ENCODE assay signal across 1 cellular context in the genomic region with DNA sequence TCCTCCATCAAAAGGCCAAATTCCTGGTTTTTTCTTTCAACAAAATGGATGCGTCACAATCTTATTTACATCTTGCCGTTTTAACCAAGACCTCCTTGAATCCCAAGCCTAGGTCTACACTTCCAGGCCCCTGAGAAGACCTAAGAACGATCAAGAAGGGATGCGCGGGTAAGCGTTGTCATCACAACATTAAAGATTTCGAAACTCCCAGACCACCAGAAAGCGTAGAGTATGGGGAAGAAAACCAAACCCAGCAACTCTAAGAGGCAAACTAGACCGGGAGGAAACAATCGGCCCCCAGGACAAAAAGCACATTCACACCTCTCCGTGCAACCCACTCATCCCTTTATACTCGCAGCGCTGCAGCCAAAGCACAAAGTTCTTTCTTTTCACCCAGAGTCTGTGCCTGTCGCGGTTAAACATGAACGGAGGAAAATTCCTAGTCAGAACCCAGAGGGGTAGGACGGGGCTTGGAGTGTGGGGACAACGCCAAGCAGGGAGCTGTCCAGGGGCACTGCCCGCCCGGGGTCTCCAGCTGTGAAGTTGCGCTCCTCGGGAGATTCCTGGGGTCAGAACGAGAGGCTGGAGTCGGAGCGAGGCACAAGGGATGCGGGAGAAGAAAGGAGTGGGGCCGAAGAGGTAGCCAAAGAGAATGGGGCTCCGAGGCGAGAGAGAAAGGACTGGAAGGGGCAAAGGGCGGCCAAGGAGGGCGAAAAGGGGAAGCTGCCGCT.
TF ChIP-seq lines count a peak whose summit lies in the region.

No MANE protein-coding gene starts in this region.

TF ChIP-seq in HepG2, 621 proteins besides CTCF, POLR2A, EP300 and RAD21 (continues in another document):
- TF ChIP-seq ZNF331 (CRISPR knock-in tag; IDR thresholded peaks at IDR 0.05) (peak; percentile 45; the same call in 1 of the 2 replicates), ZNF572 (CRISPR knock-in tag; IDR thresholded peaks at IDR 0.05) (peak; percentile 87), RXRB (CRISPR knock-in tag; IDR thresholded peaks at IDR 0.05; ENCODE audit: borderline replicate concordance) (0 out of 2 replicates have a peak, but pooled peaks have one; percentile 10), ZNF713 (CRISPR knock-in tag; IDR thresholded peaks at IDR 0.05) (no peak), NCOR1 (IDR thresholded peaks at IDR 0.05; ENCODE audit: borderline replicate concordance, low read length) (no peak), ZNF264 (CRISPR knock-in tag; IDR thresholded peaks at IDR 0.05) (no peak), ZNF383 (CRISPR knock-in tag; IDR thresholded peaks at IDR 0.05; ENCODE audit: borderline replicate concordance) (no peak), SRY (CRISPR knock-in tag; IDR thresholded peaks at IDR 0.05) (peak; percentile 50; the same call in 1 of the 2 replicates), NFYB (CRISPR knock-in tag; IDR thresholded peaks at IDR 0.05) (no peak), RBM22 (optimal IDR thresholded peaks at IDR 0.05; ENCODE audit: low read length) (peak; percentile 73), ARNT2 (CRISPR knock-in tag; IDR thresholded peaks at IDR 0.05; ENCODE audit: low read depth) (no peak; the same call in none of the 2 replicates), ZNF775 (CRISPR knock-in tag; IDR thresholded peaks at IDR 0.05; ENCODE audit: borderline replicate concordance) (peak; percentile 74; the same call in 1 of the 2 replicates), ZNF780A (CRISPR knock-in tag; IDR thresholded peaks at IDR 0.05) (peak; percentile 53; the same call in 1 of the 2 replicates), CCAR2 (optimal IDR thresholded peaks at IDR 0.05; ENCODE audit: low read depth, low read length) (no peak), MED13 (CRISPR knock-in tag; IDR thresholded peaks at IDR 0.05) (0 out of 2 replicates have a peak, but pooled peaks have one; percentile 11), KDM1A (CRISPR knock-in tag; IDR thresholded peaks at IDR 0.05) (no peak), PHF21A (CRISPR knock-in tag; IDR thresholded peaks at IDR 0.05) (0 out of 2 replicates have a peak, but pooled peaks have one; percentile 43), DPF2 (CRISPR knock-in tag; IDR thresholded peaks at IDR 0.05; ENCODE audit: borderline replicate concordance, low read depth) (no peak), ZNF883 (CRISPR knock-in tag; IDR thresholded peaks at IDR 0.05; ENCODE audit: not compliant biosample characterization) (no peak), KDM5B (CRISPR knock-in tag; IDR thresholded peaks at IDR 0.05; ENCODE audit: borderline replicate concordance) (peak; percentile 46), ZNF619 (CRISPR knock-in tag; IDR thresholded peaks at IDR 0.05) (peak; percentile 77; the same call in 1 of the 2 replicates), ZNF33A (CRISPR knock-in tag; IDR thresholded peaks at IDR 0.05; ENCODE audit: borderline replicate concordance) (0 out of 2 replicates have a peak, but pooled peaks have one; percentile 2), ELF1 (CRISPR knock-in tag; IDR thresholded peaks at IDR 0.05) (peak; percentile 37; the same call in 1 of the 2 replicates), ZNF3 (CRISPR knock-in tag; IDR thresholded peaks at IDR 0.05) (no peak), NFKB2 (CRISPR knock-in tag; IDR thresholded peaks at IDR 0.05; ENCODE audit: borderline replicate concordance) (0 out of 2 replicates have a peak, but pooled peaks have one; percentile 45), ZNF841 (CRISPR knock-in tag; IDR thresholded peaks at IDR 0.05; ENCODE audit: borderline replicate concordance) (no peak), ZSCAN30 (CRISPR knock-in tag; IDR thresholded peaks at IDR 0.05) (peak; percentile 92; the same call in 1 of the 2 replicates), ZNF670 (CRISPR knock-in tag; IDR thresholded peaks at IDR 0.05; ENCODE audit: borderline replicate concordance) (no peak), ZNF101 (CRISPR knock-in tag; IDR thresholded peaks at IDR 0.05; ENCODE audit: borderline replicate concordance, low read depth) (peak; percentile 89; the same call in 1 of the 2 replicates), SP5 (CRISPR knock-in tag; IDR thresholded peaks at IDR 0.05; ENCODE audit: borderline replicate concordance, low read depth) (no peak)
- TF ChIP-seq, protein P1, sequence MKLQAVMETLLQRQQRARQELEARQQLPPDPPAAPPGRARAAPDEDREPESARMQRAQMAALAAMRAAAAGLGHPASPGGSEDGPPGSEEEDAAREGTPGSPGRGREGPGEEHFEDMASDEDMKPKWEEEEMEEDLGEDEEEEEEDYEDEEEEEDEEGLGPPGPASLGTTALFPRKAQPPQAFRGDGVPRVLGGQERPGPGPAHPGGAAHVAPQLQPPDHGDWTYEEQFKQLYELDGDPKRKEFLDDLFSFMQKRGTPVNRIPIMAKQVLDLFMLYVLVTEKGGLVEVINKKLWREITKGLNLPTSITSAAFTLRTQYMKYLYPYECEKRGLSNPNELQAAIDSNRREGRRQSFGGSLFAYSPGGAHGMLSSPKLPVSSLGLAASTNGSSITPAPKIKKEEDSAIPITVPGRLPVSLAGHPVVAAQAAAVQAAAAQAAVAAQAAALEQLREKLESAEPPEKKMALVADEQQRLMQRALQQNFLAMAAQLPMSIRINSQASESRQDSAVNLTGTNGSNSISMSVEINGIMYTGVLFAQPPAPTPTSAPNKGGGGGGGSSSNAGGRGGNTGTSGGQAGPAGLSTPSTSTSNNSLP (IDR thresholded peaks at IDR 0.05; ENCODE audit: low read depth, low read length) = no peak
- TF ChIP-seq, protein P2, sequence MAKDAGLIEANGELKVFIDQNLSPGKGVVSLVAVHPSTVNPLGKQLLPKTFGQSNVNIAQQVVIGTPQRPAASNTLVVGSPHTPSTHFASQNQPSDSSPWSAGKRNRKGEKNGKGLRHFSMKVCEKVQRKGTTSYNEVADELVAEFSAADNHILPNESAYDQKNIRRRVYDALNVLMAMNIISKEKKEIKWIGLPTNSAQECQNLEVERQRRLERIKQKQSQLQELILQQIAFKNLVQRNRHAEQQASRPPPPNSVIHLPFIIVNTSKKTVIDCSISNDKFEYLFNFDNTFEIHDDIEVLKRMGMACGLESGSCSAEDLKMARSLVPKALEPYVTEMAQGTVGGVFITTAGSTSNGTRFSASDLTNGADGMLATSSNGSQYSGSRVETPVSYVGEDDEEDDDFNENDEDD (CRISPR knock-in tag; IDR thresholded peaks at IDR 0.05; ENCODE audit: borderline replicate concordance) = 0 out of 2 replicates have a peak, but pooled peaks have one; percentile 1
- TF ChIP-seq, protein P3, sequence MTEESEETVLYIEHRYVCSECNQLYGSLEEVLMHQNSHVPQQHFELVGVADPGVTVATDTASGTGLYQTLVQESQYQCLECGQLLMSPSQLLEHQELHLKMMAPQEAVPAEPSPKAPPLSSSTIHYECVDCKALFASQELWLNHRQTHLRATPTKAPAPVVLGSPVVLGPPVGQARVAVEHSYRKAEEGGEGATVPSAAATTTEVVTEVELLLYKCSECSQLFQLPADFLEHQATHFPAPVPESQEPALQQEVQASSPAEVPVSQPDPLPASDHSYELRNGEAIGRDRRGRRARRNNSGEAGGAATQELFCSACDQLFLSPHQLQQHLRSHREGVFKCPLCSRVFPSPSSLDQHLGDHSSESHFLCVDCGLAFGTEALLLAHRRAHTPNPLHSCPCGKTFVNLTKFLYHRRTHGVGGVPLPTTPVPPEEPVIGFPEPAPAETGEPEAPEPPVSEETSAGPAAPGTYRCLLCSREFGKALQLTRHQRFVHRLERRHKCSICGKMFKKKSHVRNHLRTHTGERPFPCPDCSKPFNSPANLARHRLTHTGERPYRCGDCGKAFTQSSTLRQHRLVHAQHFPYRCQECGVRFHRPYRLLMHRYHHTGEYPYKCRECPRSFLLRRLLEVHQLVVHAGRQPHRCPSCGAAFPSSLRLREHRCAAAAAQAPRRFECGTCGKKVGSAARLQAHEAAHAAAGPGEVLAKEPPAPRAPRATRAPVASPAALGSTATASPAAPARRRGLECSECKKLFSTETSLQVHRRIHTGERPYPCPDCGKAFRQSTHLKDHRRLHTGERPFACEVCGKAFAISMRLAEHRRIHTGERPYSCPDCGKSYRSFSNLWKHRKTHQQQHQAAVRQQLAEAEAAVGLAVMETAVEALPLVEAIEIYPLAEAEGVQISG (CRISPR knock-in tag; IDR thresholded peaks at IDR 0.05) = no peak; the same call in 1 of the 2 replicates
- TF ChIP-seq, protein P4, sequence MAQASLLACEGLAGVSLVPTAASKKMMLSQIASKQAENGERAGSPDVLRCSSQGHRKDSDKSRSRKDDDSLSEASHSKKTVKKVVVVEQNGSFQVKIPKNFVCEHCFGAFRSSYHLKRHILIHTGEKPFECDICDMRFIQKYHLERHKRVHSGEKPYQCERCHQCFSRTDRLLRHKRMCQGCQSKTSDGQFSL (CRISPR knock-in tag; IDR thresholded peaks at IDR 0.05) = peak; percentile 14; the same call in 1 of the 2 replicates
- TF ChIP-seq, protein P5, sequence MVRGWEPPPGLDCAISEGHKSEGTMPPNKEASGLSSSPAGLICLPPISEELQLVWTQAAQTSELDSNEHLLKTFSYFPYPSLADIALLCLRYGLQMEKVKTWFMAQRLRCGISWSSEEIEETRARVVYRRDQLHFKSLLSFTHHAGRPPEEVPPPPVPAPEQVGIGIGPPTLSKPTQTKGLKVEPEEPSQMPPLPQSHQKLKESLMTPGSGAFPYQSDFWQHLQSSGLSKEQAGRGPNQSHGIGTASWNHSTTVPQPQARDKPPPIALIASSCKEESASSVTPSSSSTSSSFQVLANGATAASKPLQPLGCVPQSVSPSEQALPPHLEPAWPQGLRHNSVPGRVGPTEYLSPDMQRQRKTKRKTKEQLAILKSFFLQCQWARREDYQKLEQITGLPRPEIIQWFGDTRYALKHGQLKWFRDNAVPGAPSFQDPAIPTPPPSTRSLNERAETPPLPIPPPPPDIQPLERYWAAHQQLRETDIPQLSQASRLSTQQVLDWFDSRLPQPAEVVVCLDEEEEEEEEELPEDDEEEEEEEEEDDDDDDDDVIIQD (CRISPR knock-in tag; IDR thresholded peaks at IDR 0.05; ENCODE audit: low read depth) = no peak
- TF ChIP-seq, protein P6, sequence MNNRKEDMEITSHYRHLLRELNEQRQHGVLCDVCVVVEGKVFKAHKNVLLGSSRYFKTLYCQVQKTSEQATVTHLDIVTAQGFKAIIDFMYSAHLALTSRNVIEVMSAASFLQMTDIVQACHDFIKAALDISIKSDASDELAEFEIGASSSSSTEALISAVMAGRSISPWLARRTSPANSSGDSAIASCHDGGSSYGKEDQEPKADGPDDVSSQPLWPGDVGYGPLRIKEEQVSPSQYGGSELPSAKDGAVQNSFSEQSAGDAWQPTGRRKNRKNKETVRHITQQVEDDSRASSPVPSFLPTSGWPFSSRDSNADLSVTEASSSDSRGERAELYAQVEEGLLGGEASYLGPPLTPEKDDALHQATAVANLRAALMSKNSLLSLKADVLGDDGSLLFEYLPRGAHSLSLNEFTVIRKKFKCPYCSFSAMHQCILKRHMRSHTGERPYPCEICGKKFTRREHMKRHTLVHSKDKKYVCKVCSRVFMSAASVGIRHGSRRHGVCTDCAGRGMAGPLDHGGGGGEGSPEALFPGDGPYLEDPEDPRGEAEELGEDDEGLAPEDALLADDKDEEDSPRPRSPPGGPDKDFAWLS (CRISPR knock-in tag; IDR thresholded peaks at IDR 0.05; ENCODE audit: borderline replicate concordance) = peak; percentile 87; the same call in 1 of the 2 replicates
- TF ChIP-seq, protein P7, sequence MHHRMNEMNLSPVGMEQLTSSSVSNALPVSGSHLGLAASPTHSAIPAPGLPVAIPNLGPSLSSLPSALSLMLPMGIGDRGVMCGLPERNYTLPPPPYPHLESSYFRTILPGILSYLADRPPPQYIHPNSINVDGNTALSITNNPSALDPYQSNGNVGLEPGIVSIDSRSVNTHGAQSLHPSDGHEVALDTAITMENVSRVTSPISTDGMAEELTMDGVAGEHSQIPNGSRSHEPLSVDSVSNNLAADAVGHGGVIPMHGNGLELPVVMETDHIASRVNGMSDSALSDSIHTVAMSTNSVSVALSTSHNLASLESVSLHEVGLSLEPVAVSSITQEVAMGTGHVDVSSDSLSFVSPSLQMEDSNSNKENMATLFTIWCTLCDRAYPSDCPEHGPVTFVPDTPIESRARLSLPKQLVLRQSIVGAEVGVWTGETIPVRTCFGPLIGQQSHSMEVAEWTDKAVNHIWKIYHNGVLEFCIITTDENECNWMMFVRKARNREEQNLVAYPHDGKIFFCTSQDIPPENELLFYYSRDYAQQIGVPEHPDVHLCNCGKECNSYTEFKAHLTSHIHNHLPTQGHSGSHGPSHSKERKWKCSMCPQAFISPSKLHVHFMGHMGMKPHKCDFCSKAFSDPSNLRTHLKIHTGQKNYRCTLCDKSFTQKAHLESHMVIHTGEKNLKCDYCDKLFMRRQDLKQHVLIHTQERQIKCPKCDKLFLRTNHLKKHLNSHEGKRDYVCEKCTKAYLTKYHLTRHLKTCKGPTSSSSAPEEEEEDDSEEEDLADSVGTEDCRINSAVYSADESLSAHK (CRISPR knock-in tag; IDR thresholded peaks at IDR 0.05; ENCODE audit: borderline replicate concordance) = no peak; the same call in 1 of the 2 replicates
- TF ChIP-seq, protein P8, sequence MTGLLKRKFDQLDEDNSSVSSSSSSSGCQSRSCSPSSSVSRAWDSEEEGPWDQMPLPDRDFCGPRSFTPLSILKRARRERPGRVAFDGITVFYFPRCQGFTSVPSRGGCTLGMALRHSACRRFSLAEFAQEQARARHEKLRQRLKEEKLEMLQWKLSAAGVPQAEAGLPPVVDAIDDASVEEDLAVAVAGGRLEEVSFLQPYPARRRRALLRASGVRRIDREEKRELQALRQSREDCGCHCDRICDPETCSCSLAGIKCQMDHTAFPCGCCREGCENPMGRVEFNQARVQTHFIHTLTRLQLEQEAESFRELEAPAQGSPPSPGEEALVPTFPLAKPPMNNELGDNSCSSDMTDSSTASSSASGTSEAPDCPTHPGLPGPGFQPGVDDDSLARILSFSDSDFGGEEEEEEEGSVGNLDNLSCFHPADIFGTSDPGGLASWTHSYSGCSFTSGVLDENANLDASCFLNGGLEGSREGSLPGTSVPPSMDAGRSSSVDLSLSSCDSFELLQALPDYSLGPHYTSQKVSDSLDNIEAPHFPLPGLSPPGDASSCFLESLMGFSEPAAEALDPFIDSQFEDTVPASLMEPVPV (CRISPR knock-in tag; IDR thresholded peaks at IDR 0.05) = no peak
- TF ChIP-seq, protein P9, sequence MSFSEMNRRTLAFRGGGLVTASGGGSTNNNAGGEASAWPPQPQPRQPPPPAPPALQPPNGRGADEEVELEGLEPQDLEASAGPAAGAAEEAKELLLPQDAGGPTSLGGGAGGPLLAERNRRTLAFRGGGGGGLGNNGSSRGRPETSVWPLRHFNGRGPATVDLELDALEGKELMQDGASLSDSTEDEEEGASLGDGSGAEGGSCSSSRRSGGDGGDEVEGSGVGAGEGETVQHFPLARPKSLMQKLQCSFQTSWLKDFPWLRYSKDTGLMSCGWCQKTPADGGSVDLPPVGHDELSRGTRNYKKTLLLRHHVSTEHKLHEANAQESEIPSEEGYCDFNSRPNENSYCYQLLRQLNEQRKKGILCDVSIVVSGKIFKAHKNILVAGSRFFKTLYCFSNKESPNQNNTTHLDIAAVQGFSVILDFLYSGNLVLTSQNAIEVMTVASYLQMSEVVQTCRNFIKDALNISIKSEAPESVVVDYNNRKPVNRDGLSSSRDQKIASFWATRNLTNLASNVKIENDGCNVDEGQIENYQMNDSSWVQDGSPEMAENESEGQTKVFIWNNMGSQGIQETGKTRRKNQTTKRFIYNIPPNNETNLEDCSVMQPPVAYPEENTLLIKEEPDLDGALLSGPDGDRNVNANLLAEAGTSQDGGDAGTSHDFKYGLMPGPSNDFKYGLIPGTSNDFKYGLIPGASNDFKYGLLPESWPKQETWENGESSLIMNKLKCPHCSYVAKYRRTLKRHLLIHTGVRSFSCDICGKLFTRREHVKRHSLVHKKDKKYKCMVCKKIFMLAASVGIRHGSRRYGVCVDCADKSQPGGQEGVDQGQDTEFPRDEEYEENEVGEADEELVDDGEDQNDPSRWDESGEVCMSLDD (CRISPR knock-in tag; IDR thresholded peaks at IDR 0.05; ENCODE audit: borderline replicate concordance) = 0 out of 2 replicates have a peak, but pooled peaks have one; percentile 47
- TF ChIP-seq, protein P10, sequence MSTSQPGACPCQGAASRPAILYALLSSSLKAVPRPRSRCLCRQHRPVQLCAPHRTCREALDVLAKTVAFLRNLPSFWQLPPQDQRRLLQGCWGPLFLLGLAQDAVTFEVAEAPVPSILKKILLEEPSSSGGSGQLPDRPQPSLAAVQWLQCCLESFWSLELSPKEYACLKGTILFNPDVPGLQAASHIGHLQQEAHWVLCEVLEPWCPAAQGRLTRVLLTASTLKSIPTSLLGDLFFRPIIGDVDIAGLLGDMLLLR (CRISPR knock-in tag; IDR thresholded peaks at IDR 0.05) = no peak
